Comparison of ENCODE assay signal across 23 cellular contexts in the genomic region with DNA sequence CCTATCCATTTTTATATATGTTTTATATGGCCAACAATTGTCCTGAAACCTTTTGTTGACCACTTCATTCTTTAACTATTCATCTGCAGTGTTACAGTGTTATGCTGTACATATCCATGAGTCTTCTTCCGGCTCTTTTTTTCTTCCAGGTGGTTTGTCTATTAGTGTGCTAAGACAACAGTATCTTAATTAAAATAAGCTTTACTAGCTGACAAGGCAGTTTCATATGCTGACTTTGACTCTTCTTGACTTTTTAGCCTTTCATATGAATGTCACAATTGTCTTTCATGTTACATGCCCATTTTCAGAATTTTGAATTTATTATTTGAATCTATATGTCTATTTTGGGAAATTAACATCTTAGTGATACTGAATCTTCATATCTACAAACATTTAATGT.
DNase-seq lines count a peak whose midpoint lies in the region; TF ChIP-seq lines count a peak whose summit lies in the region.
"Had no signal": no experiment of that assay in that cellular context is flagged by ENCODE, and none has a peak within 500 bp of the region (broad histone marks: within the 10 kb centered on the region; RNA-seq: fewer than 3 reads in every experiment).

No MANE protein-coding gene starts in this region.

- no peak overlapping the region for H4K12ac ChIP-seq in trophoblast cell (ENCODE audit: low read depth, low read length)

- TF ChIP-seq CTCF in KMS-11 (conservative IDR thresholded peaks at IDR 0.05; ENCODE audit: low read depth, low read length) (no peak), MM.1S (IDR thresholded peaks at IDR 0.05; ENCODE audit: low read length) (no peak), nephron (IDR thresholded peaks at IDR 0.05; ENCODE audit: unreplicated experiment in 3 of 3) (no peak)

- no peak overlapping the region for H3K18ac ChIP-seq in trophoblast cell (ENCODE audit: low read length)

- no peaks in the 10 kb centered on the region for H4K20me1 ChIP-seq in KMS-11 (ENCODE audit: insufficient read depth)
- H4K20me1 ChIP-seq in MM.1S (ENCODE audit: insufficient read depth, low read length) = no peaks in the 10 kb centered on the region
- H4K20me1 ChIP-seq: BLaER1 had no signal

- no peak overlapping the region for H4K8ac ChIP-seq in trophoblast cell (ENCODE audit: low read depth, low read length)

- H3K4me3 ChIP-seq in KMS-11 (IDR thresholded peaks at IDR 0.05; ENCODE audit: insufficient read depth, low read depth, low read length) (no peak overlapping the region), MM.1S (ENCODE audit: low read length) (no peak overlapping the region), trophoblast cell (ENCODE audit: low read depth, low read length) (no peak overlapping the region)
- H3K4me3 ChIP-seq: BLaER1, GM12878 had no signal

- H3K4me1 Mint-ChIP-seq in nephron = no peaks in the 10 kb centered on the region
- H3K4me1 Mint-ChIP-seq: CD14-positive monocyte; CD4-positive, alpha-beta memory T cell; CD4-positive, CD25-positive, alpha-beta regulatory T cell; CD8-positive, alpha-beta memory T cell had no signal

- H3K4me2 ChIP-seq in KMS-11 (0 out of 2 replicates have a peak overlapping the region, but pooled peaks have one; percentile 29), MM.1S (ENCODE audit: low read depth, low read length) (no peak overlapping the region), trophoblast cell (ENCODE audit: low read length) (no peak overlapping the region)
- H3K4me2 ChIP-seq: BLaER1 had no signal

- no peak overlapping the region for H3K14ac ChIP-seq in trophoblast cell (ENCODE audit: low read length)

- H3K9me3 ChIP-seq in MM.1S (replicated peaks; ENCODE audit: insufficient read depth, low read length) = no peaks in the 10 kb centered on the region
- no peaks in the 10 kb centered on the region for H3K9me3 ChIP-seq in trophoblast cell (ENCODE audit: insufficient read depth, low read depth, low read length)
- H3K9me3 ChIP-seq: BE2C had no signal

- no peak overlapping the region for H3K4me3 Mint-ChIP-seq in nephron
- H3K4me3 Mint-ChIP-seq: CD14-positive monocyte; CD4-positive, alpha-beta memory T cell; CD4-positive, CD25-positive, alpha-beta regulatory T cell; CD8-positive, alpha-beta memory T cell had no signal

- no peaks in the 10 kb centered on the region for H3K36me3 Mint-ChIP-seq in nephron (ENCODE audit: low read depth)
- H3K36me3 Mint-ChIP-seq: CD14-positive monocyte; CD4-positive, alpha-beta memory T cell; CD4-positive, CD25-positive, alpha-beta regulatory T cell; CD8-positive, alpha-beta memory T cell had no signal

- H3K4me1 ChIP-seq in KMS-11 (ENCODE audit: low read depth, poor library complexity, severe bottlenecking) = peaks cover 10% of the 10 kb centered on the region
- H3K4me1 ChIP-seq in MM.1S (ENCODE audit: low read length) = no peaks in the 10 kb centered on the region; the same call in 1 of the 2 replicates
- H3K4me1 ChIP-seq in trophoblast cell (ENCODE audit: control insufficient read depth in 1 of 2, insufficient read depth in 2 of 2, low read length in 2 of 2) = no peaks in the 10 kb centered on the region
- H3K4me1 ChIP-seq: BE2C, BLaER1 had no signal

- no peaks in the 10 kb centered on the region for H3F3A ChIP-seq in MM.1S (ENCODE audit: insufficient read depth, low read length)

- no peak overlapping the region for H3K27ac ChIP-seq in KMS-11
- H3K27ac ChIP-seq in MM.1S (ENCODE audit: low read length) = 0 out of 2 replicates have a peak overlapping the region, but pooled peaks have one; percentile 5
- H3K27ac ChIP-seq in trophoblast cell (ENCODE audit: low read depth, low read length) = no peak overlapping the region
- H3K27ac ChIP-seq: BLaER1 had no signal

- H3K4ac ChIP-seq in trophoblast cell (ENCODE audit: low read depth, low read length) = no peak overlapping the region

- no peak overlapping the region for H3K9ac ChIP-seq in KMS-11
- no peak overlapping the region for H3K9ac ChIP-seq in MM.1S (ENCODE audit: low read length)
- no peak overlapping the region for H3K9ac ChIP-seq in trophoblast cell (ENCODE audit: low read length)
- H3K9ac ChIP-seq: BLaER1 had no signal

- no peak overlapping the region for H2BK12ac ChIP-seq in trophoblast cell (ENCODE audit: low read length)

- no peaks in the 10 kb centered on the region for H3K79me1 ChIP-seq in trophoblast cell (ENCODE audit: low read length)

- H3K23ac ChIP-seq in trophoblast cell (ENCODE audit: low read length) = no peak overlapping the region

- H3K27ac Mint-ChIP-seq in nephron = peak overlapping the region; percentile 59 to 76 (median 73)
- H3K27ac Mint-ChIP-seq: CD14-positive monocyte; CD4-positive, alpha-beta memory T cell; CD4-positive, CD25-positive, alpha-beta regulatory T cell; CD8-positive, alpha-beta memory T cell had no signal

- H3K9me2 ChIP-seq in MM.1S (replicated peaks; ENCODE audit: insufficient read depth, low read length) = no peaks in the 10 kb centered on the region

- H2AFZ ChIP-seq in KMS-11 (ENCODE audit: low read depth) = no peak overlapping the region
- H2AFZ ChIP-seq in MM.1S (ENCODE audit: low read length) = no peak overlapping the region
- no peak overlapping the region for H2AFZ ChIP-seq in trophoblast cell (ENCODE audit: insufficient read depth, low read length, poor library complexity)

- H2BK5ac ChIP-seq in trophoblast cell (ENCODE audit: low read depth, low read length, poor library complexity) = no peak overlapping the region

- H2AK5ac ChIP-seq in trophoblast cell (ENCODE audit: low read length) = no peak overlapping the region

- H3K79me2 ChIP-seq in KMS-11 (ENCODE audit: insufficient read depth, low read depth) (no peaks in the 10 kb centered on the region), MM.1S (ENCODE audit: low read length) (no peaks in the 10 kb centered on the region), trophoblast cell (ENCODE audit: control insufficient read depth, insufficient read depth, low read length, poor library complexity) (no peaks in the 10 kb centered on the region)

- H3K27me3 Mint-ChIP-seq in nephron (ENCODE audit: low read depth) = no peaks in the 10 kb centered on the region
- H3K27me3 Mint-ChIP-seq: CD4-positive, alpha-beta memory T cell; CD4-positive, CD25-positive, alpha-beta regulatory T cell; CD8-positive, alpha-beta memory T cell had no signal

- WGBS in trophoblast cell (ENCODE audit: extremely low coverage, insufficient coverage, insufficient read length) = no CpG with 5 or more reads among the region's 1 CpG

- H3K9me3 Mint-ChIP-seq in nephron = no peaks in the 10 kb centered on the region

- H3K27me3 ChIP-seq in KMS-11 (ENCODE audit: insufficient read depth, low read depth) = no peaks in the 10 kb centered on the region
- H3K27me3 ChIP-seq in MM.1S (replicated peaks; ENCODE audit: insufficient read depth, low read length) = no peaks in the 10 kb centered on the region
- H3K27me3 ChIP-seq in trophoblast cell (ENCODE audit: insufficient read depth, low read length) = no peaks in the 10 kb centered on the region
- H3K27me3 ChIP-seq: BE2C, BLaER1 had no signal

- DNase-seq in MM.1S (peak; percentile 73), mucosa of gallbladder (ENCODE audit: low spot score) (no peak), trophoblast cell (no peak)
- DNase-seq: 8988T; ACHN; BE2C; C1 segment of cervical spinal cord; CD4-positive, alpha-beta memory T cell; CD4-positive, CD25-positive, alpha-beta regulatory T cell; CD8-positive, alpha-beta memory T cell; COR-L47; DMS 273 treated with DMSO at 0.1 percent for 48 hours; DMS153; DMS53; DMS79; DND-41; EL; GDM1 had no signal

- H3K36me3 ChIP-seq in KMS-11 (ENCODE audit: insufficient read depth) (no peaks in the 10 kb centered on the region), MM.1S (replicated peaks; ENCODE audit: insufficient read depth, low read length) (no peaks in the 10 kb centered on the region), trophoblast cell (ENCODE audit: control insufficient read depth in 1 of 2, insufficient read depth in 2 of 2, low read length in 2 of 2) (no peaks in the 10 kb centered on the region)
- H3K36me3 ChIP-seq: BE2C, BLaER1 had no signal

- H2BK120ac ChIP-seq in trophoblast cell (ENCODE audit: insufficient read depth, low read length, poor library complexity) = no peak overlapping the region

- no peak overlapping the region for H4K91ac ChIP-seq in trophoblast cell (ENCODE audit: low read depth, low read length)
